In the genomic region with DNA sequence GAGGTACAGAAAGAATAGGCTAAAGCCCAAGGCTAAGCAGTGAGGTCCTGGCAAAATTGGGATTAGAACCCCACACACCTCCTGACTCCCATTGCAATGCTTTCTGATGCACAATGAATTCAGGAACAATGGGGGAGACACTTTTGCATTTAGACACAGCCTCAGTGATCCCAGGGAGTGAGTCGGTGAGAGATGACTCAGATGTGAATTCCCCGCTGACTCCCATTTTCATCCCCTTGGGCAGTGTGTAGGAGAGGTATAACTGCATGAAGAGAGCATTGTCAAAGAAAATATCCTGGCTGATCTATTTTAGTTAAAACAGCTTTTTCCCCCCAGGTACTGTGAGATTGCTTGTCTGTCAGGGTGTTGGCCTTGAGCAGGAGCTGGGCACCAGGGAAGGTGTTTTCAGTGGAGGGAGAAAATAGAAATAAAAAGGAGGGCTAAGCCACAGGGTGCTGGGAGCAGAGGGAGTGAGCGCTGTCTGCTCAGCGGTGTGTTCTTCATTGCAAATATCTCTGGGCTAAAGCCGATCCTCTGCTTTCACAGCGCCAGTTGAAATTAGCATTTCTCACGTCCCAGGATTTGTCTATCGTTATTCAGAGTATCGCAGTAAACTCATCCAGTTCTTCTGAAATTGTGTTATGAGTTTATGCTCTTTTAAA, we compare ENCODE assay signal across 17 cellular contexts.
DNase-seq lines count a peak whose midpoint lies in the region; FAIRE-seq and TF ChIP-seq lines count a peak whose summit lies in the region.
"Had no signal": no experiment of that assay in that cellular context is flagged by ENCODE, and none has a peak within 500 bp of the region (broad histone marks: within the 10 kb centered on the region; RNA-seq: fewer than 3 reads in every experiment).

No MANE protein-coding gene starts in this region.

- no peak overlapping the region for H2AK5ac ChIP-seq in H1 (ENCODE audit: low read depth, low read length)
- H2AK5ac ChIP-seq in neuronal stem cell (ENCODE audit: low read depth, low read length): no peak overlapping the region

- FAIRE-seq in H1 (lab: Jason Lieb, UNC) (no peak), GM12891 (lab: Jason Lieb, UNC) (no peak)

- H2BK12ac ChIP-seq in H1 (ENCODE audit: low read depth, low read length) (no peak overlapping the region), neuronal stem cell (ENCODE audit: low read length) (no peak overlapping the region)

- H3K9ac ChIP-seq in H1 (replicated peaks in 1 of 4; ENCODE audit: extremely low read depth in 1 of 4, low read depth in 3 of 4, low read length in 3 of 4) (no peak overlapping the region), neuronal stem cell (ENCODE audit: low read depth, low read length, poor library complexity) (no peak overlapping the region)
- H3K9ac ChIP-seq: parathyroid adenoma had no signal

- H2BK20ac ChIP-seq in H1 (ENCODE audit: low read length): no peak overlapping the region

- H3K14ac ChIP-seq in H1 (ENCODE audit: insufficient read length) (no peak overlapping the region), neuronal stem cell (ENCODE audit: low read length) (no peak overlapping the region)

- H3K27ac Mint-ChIP-seq in activated T-helper 2 cell treated with anti-CD3 and anti-CD28 coated beads, Interferon-gamma antibody, Interleukin-2, Interleukin-4, amounts not matched to agents 10 μg/mL and 5 μg/mL and 100 μg/mL, durations not matched to agents 14 hours and 24 hours and 36 hours: no peak overlapping the region

- no peaks in the 10 kb centered on the region for H3K27me3 Mint-ChIP-seq in activated T-helper 2 cell treated with anti-CD3 and anti-CD28 coated beads, Interferon-gamma antibody, Interleukin-2, Interleukin-4, amounts not matched to agents 10 μg/mL and 5 μg/mL and 100 μg/mL, durations not matched to agents 14 hours and 24 hours and 36 hours (ENCODE audit: low read depth)

- no peak for TF ChIP-seq EP300 in H1 (IDR thresholded peaks at IDR 0.05; ENCODE audit: borderline replicate concordance in 1 of 2, low read depth in 2 of 2, low read length in 2 of 2)

- H3K9me3 Mint-ChIP-seq in activated T-helper 2 cell treated with anti-CD3 and anti-CD28 coated beads, Interferon-gamma antibody, Interleukin-2, Interleukin-4, amounts not matched to agents 10 μg/mL and 5 μg/mL and 100 μg/mL, durations not matched to agents 14 hours and 24 hours and 36 hours: peaks cover under 1% of the 10 kb centered on the region

- intact Hi-C loops in activated T-helper 2 cell treated with anti-CD3 and anti-CD28 coated beads, Interferon-gamma antibody, Interleukin-2, Interleukin-4, amounts not matched to agents 10 μg/mL and 5 μg/mL and 100 μg/mL, durations not matched to agents 14 hours and 24 hours and 36 hours (cut with micrococcal nuclease): no loop called here

- no peak for TF ChIP-seq CTCF in H1 (IDR thresholded peaks at IDR 0.05; ENCODE audit: control extremely low read depth in 1 of 3, insufficient read depth in 1 of 3, low read depth in 1 of 3, low read length in 3 of 3)

- H3K4me3 ChIP-seq in H1 (ENCODE audit: extremely low read depth in 1 of 4, insufficient read depth in 2 of 4, low read depth in 3 of 4, low read length in 4 of 4): 0 out of 8 replicates have a peak overlapping the region, but pooled peaks of 1 of the 4 experiments have one; percentile 4
- H3K4me3 ChIP-seq in neuronal stem cell (ENCODE audit: low read length in 2 of 2): no peak overlapping the region
- H3K4me3 ChIP-seq: lower lobe of right lung had no signal

- H4K8ac ChIP-seq in H1 (ENCODE audit: extremely low read depth, insufficient read depth, low read length) (no peak overlapping the region), neuronal stem cell (ENCODE audit: low read depth, low read length) (no peak overlapping the region)

- no peak overlapping the region for H2BK15ac ChIP-seq in H1 (ENCODE audit: low read length)
- no peak overlapping the region for H2BK15ac ChIP-seq in neuronal stem cell (ENCODE audit: low read length)

- H3K27ac ChIP-seq in H1 (ENCODE audit: low read depth, low read length): no peak overlapping the region
- H3K27ac ChIP-seq in neuronal stem cell (replicated peaks; ENCODE audit: low read length): no peak overlapping the region
- H3K27ac ChIP-seq: lower lobe of right lung, parathyroid adenoma, VCaP had no signal

- no peaks in the 10 kb centered on the region for H3K4me1 Mint-ChIP-seq in activated T-helper 2 cell treated with anti-CD3 and anti-CD28 coated beads, Interferon-gamma antibody, Interleukin-2, Interleukin-4, amounts not matched to agents 10 μg/mL and 5 μg/mL and 100 μg/mL, durations not matched to agents 14 hours and 24 hours and 36 hours (ENCODE audit: low read depth)

- H3K9me3 ChIP-seq in H1 (ENCODE audit: insufficient read depth in 2 of 2, low read depth in 1 of 2, low read length in 1 of 2) (peaks cover 4 to 5% of the 10 kb centered on the region in 2 experiments; a peak in 2 of 4 replicates), neuronal stem cell (replicated peaks in 1 of 2; ENCODE audit: control insufficient read depth in 2 of 2, insufficient read depth in 1 of 2, low read depth in 1 of 2, low read length in 2 of 2) (peaks cover 0 to 2% of the 10 kb centered on the region in 2 donors)
- H3K9me3 ChIP-seq: lower lobe of right lung had no signal

- H3K4me1 ChIP-seq in H1 (replicated peaks in 1 of 4; ENCODE audit: control insufficient read depth in 3 of 4, insufficient read depth in 4 of 4, low read length in 3 of 4) (peaks cover 3 to 23% (median 12%) of the 10 kb centered on the region in 4 experiments; a peak in 6 of 7 replicates), neuronal stem cell (ENCODE audit: control insufficient read depth in 2 of 2, insufficient read depth in 1 of 2, low read depth in 1 of 2, low read length in 2 of 2) (peaks cover 9 to 19% of the 10 kb centered on the region in 2 donors)
- H3K4me1 ChIP-seq: lower lobe of right lung, parathyroid adenoma had no signal

- H2BK120ac ChIP-seq in H1 (replicated peaks; ENCODE audit: low read depth, low read length) (no peak overlapping the region), neuronal stem cell (ENCODE audit: low read depth, low read length) (no peak overlapping the region)

- H3K18ac ChIP-seq in H1 (ENCODE audit: extremely low read depth, low read length) (no peak overlapping the region), neuronal stem cell (ENCODE audit: low read length) (no peak overlapping the region)

- no peak for TF ChIP-seq POLR2A in H1 (IDR thresholded peaks at IDR 0.05; ENCODE audit: control extremely low read depth in 1 of 2, low read depth in 2 of 2, low read length in 2 of 2)
- no peak for TF ChIP-seq POLR2A in GM12891 (IDR thresholded peaks at IDR 0.05; ENCODE audit: low read depth, low read length)

- no peaks in the 10 kb centered on the region for H3K79me1 ChIP-seq in H1 (ENCODE audit: low read depth, low read length)
- H3K79me1 ChIP-seq in neuronal stem cell (ENCODE audit: low read depth, low read length): no peaks in the 10 kb centered on the region

- peaks cover 6 to 14% of the 10 kb centered on the region in 2 experiments for H4K20me1 ChIP-seq in H1 (replicated peaks in 1 of 2; ENCODE audit: control insufficient read depth in 1 of 2, insufficient read depth in 2 of 2, low read length in 2 of 2)

- H3K27me3 ChIP-seq in H1 (replicated peaks in 1 of 4; ENCODE audit: control insufficient read depth in 3 of 4, extremely low read depth in 1 of 4, insufficient read depth in 3 of 4, low read length in 3 of 4): peaks cover 63 to 74% (median 73%) of the 10 kb centered on the region in 4 experiments
- H3K27me3 ChIP-seq in neuronal stem cell (ENCODE audit: control insufficient read depth in 3 of 3, insufficient read depth in 3 of 3, low read depth in 1 of 3, low read length in 3 of 3): no peaks in the 10 kb centered on the region

- H3K23me2 ChIP-seq in H1 (ENCODE audit: low read depth, low read length): no peaks in the 10 kb centered on the region

- no peak for TF ChIP-seq RAD21 in H1 (IDR thresholded peaks at IDR 0.05 in 1 of 2, conservative IDR thresholded peaks at IDR 0.05 in 1 of 2; ENCODE audit: low read depth in 2 of 2, low read length in 2 of 2)

- no peak overlapping the region for H4K5ac ChIP-seq in H1 (ENCODE audit: insufficient read length, low read depth, low read length)

- H2BK5ac ChIP-seq in H1 (ENCODE audit: low read depth, low read length) (no peak overlapping the region), neuronal stem cell (ENCODE audit: low read length) (no peak overlapping the region)

- H3K4me2 ChIP-seq in H1 (ENCODE audit: insufficient read depth in 1 of 2, low read depth in 2 of 2, low read length in 2 of 2) (peak overlapping the region; percentile 8 to 38; a peak in 3 of 4 replicates), neuronal stem cell (ENCODE audit: insufficient read depth, low read length, poor library complexity, severe bottlenecking) (no peak overlapping the region)

- H3K23ac ChIP-seq in H1 (ENCODE audit: insufficient read length) (no peak overlapping the region), neuronal stem cell (ENCODE audit: low read depth, low read length, poor library complexity) (no peak overlapping the region)

- H2AFZ ChIP-seq in H1 (ENCODE audit: low read length) (no peak overlapping the region), neuronal stem cell (ENCODE audit: low read length) (peak overlapping the region; percentile 71)
- H2AFZ ChIP-seq: parathyroid adenoma had no signal

- no peak overlapping the region for H3K56ac ChIP-seq in H1 (replicated peaks; ENCODE audit: insufficient read length, low read depth, low read length)

- H3K79me2 ChIP-seq in H1 (ENCODE audit: control insufficient read depth in 1 of 2, insufficient read depth in 2 of 2, low read length in 2 of 2): no peaks in the 10 kb centered on the region
- H3K79me2 ChIP-seq: parathyroid adenoma had no signal

- no peaks in the 10 kb centered on the region; a peak in 1 of 8 replicates for H3K36me3 ChIP-seq in H1 (ENCODE audit: control insufficient read depth in 2 of 4, insufficient read depth in 4 of 4, low read length in 3 of 4)
- no peaks in the 10 kb centered on the region for H3K36me3 ChIP-seq in neuronal stem cell (replicated peaks in 1 of 2; ENCODE audit: control insufficient read depth in 2 of 2, insufficient read depth in 2 of 2, low read length in 2 of 2)
- H3K36me3 ChIP-seq: lower lobe of right lung had no signal

- 20% methylated on average over 9 of the region's 9 CpGs; no CpG with 5 or more reads in 1 of the 2 experiments for WGBS in H1 (ENCODE audit: extremely low coverage in 1 of 2, insufficient coverage in 1 of 2, insufficient read length in 1 of 2, insufficient replicate concordance in 2 of 2, low coverage in 1 of 2, low lambda C conversion rate in 2 of 2, missing lambda C conversion rate in 1 of 2), 2 experiments
- no CpG with 5 or more reads among the region's 9 CpGs for WGBS in neuronal stem cell (ENCODE audit: extremely low coverage in 2 of 2, insufficient read length in 2 of 2, insufficient replicate concordance in 1 of 2), 2 donors

- H3K36me3 Mint-ChIP-seq in activated T-helper 2 cell treated with anti-CD3 and anti-CD28 coated beads, Interferon-gamma antibody, Interleukin-2, Interleukin-4, amounts not matched to agents 10 μg/mL and 5 μg/mL and 100 μg/mL, durations not matched to agents 14 hours and 24 hours and 36 hours (ENCODE audit: low read depth): no peaks in the 10 kb centered on the region

- POLR2A ChIA-PET in H1 (lab: Charles Lee; ENCODE audit: partially characterized antibody): no interaction called here

- H3K4me3 Mint-ChIP-seq in activated T-helper 2 cell treated with anti-CD3 and anti-CD28 coated beads, Interferon-gamma antibody, Interleukin-2, Interleukin-4, amounts not matched to agents 10 μg/mL and 5 μg/mL and 100 μg/mL, durations not matched to agents 14 hours and 24 hours and 36 hours (ENCODE audit: low read depth): no peak overlapping the region

- CTCF ChIA-PET in H1 (lab: Charles Lee; ENCODE audit: partially characterized antibody): no interaction called here

- DNase-seq in EL: peak; percentile 83
- peak; percentile 46 for DNase-seq in NCI-H526 treated with DMSO at 0.1 percent for 48 hours (lab: John Stamatoyannopoulos, UW)
- no peak for DNase-seq in H1 (ENCODE audit: low read depth in 1 of 2, low spot score in 2 of 2)
- no peak for DNase-seq in neuronal stem cell (ENCODE audit: low spot score)
- no peak for DNase-seq in COLO668 (lab: John Stamatoyannopoulos, UW; ENCODE audit: unreplicated experiment)
- DNase-seq in activated CD4-positive, alpha-beta T cell treated with anti-CD3 and anti-CD28 coated beads for 4 hours: no peak
- DNase-seq in activated T-helper 2 cell treated with anti-CD3 and anti-CD28 coated beads, Interferon-gamma antibody, Interleukin-2, Interleukin-4, amounts not matched to agents 10 μg/mL and 5 μg/mL and 100 μg/mL, durations not matched to agents 14 hours and 24 hours and 36 hours (ENCODE audit: low spot score): no peak
- no peak for DNase-seq in GM12891 (ENCODE audit: insufficient read length, low spot score)
- DNase-seq: activated CD8-positive, alpha-beta memory T cell treated with anti-CD3 and anti-CD28 coated beads, Interleukin-2, amount 50 U/mL, for 48 hours; GDM1; lower lobe of right lung; NCI-H2171 treated with DMSO at 0.1 percent for 48 hours; Right ventricle myocardium superior; stimulated activated CD4-positive, alpha-beta T cell treated with anti-CD3 and anti-CD28 coated beads, Interleukin-2, amount 100 ng/mL, for 48 hours; stimulated activated naive CD4-positive, alpha-beta T cell had no signal

- H3K4ac ChIP-seq in H1 (replicated peaks; ENCODE audit: insufficient read length, low read depth, low read length): no peak overlapping the region
- H3K4ac ChIP-seq in neuronal stem cell (ENCODE audit: low read length): no peak overlapping the region

- H4K91ac ChIP-seq in H1 (replicated peaks; ENCODE audit: insufficient read length, low read length) (no peak overlapping the region), neuronal stem cell (ENCODE audit: low read depth, low read length, poor library complexity) (no peak overlapping the region)

Comparison
In these comparisons a context has a peak if more than half of its experiments do, and no peak if none do; other contexts are left out.
1. DNase-seq: peak in EL (single experiment) and NCI-H526 treated with DMSO at 0.1 percent for 48 hours (single experiment); none in H1 (0 of 2), neuronal stem cell (single experiment), COLO668 (single experiment), activated CD4-positive, alpha-beta T cell treated with anti-CD3 and anti-CD28 coated beads for 4 hours (0 of 2), activated T-helper 2 cell treated with anti-CD3 and anti-CD28 coated beads, Interferon-gamma antibody, Interleukin-2, Interleukin-4, amounts not matched to agents 10 μg/mL and 5 μg/mL and 100 μg/mL, durations not matched to agents 14 hours and 24 hours and 36 hours (single experiment) and GM12891 (single experiment).